32 cellular contexts compared by ENCODE assay signal in the genomic region with DNA sequence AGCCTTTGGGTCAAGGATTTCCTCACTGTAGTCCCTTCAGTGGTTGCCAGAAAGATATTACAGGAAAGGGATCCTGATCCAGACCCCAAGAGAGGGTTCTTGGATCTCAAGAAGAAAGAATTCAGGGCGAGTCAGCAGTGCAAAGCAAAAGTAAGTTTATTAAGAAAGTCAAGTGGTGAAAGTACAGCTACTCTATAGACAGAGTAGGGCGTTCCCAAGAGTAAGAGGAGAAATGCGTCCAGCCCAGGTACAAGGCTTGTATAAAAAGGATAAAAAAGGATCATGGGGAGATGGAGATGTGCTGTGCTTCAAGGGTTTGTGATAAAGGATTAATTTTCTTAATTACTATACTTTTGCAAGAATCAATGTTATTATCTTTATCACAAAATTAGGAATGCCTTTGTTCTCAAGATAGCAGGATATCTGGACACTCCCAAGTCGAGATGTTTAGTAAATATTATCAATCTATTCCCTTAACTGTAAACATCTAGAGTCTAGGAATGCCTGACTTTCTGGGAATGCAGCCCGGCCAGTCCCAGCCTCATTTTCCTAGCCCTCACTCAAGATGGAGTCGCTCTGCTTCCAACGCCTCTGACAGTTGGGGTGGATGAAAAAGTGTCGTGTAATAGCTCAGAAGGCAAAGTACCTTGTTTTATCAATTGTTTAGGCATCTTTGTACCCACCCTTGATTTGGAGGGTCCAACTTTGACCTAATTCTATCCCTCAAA.
"Had no signal": no experiment of that assay in that cellular context is flagged by ENCODE, and none has a peak within 500 bp of the region (broad histone marks: within the 10 kb centered on the region; RNA-seq: fewer than 3 reads in every experiment).

No MANE protein-coding gene starts in this region.

- H3K9me3 Mint-ChIP-seq: activated CD4-positive, alpha-beta memory T cell treated with anti-CD3 and anti-CD28 coated beads for 36 hours; activated CD4-positive, alpha-beta T cell treated with anti-CD3 and anti-CD28 coated beads, Interleukin-2, amount 10 ng/mL, durations not matched to agents 24 days and 14 days; activated naive CD4-positive, alpha-beta T cell treated with anti-CD3 and anti-CD28 coated beads for 36 hours; activated naive CD4-positive, alpha-beta T cell treated with anti-CD3 and anti-CD28 coated beads, Interleukin-2, amount 50 U/mL, for 24 hours; activated naive CD8-positive, alpha-beta T cell treated with anti-CD3 and anti-CD28 coated beads for 36 hours; activated T-helper 1 cell treated with anti-CD3 and anti-CD28 coated beads, Interleukin-12 subunit alpha, Interleukin-12 subunit beta, Interleukin-2, Interleukin-4 antibody, amounts not matched to agents 30 ng/mL and 10 ng/mL and 1 ng/mL, durations not matched to agents 14 hours and 24 hours and 36 hours; activated T-helper 2 cell treated with anti-CD3 and anti-CD28 coated beads, Interferon-gamma antibody, Interleukin-2, Interleukin-4, amounts not matched to agents 10 μg/mL and 5 μg/mL and 100 μg/mL, durations not matched to agents 14 hours and 24 hours and 36 hours had no signal

- H3K4me1 ChIP-seq: adrenal gland, body of pancreas, esophagus muscularis mucosa, foreskin keratinocyte, gastrocnemius medialis had no signal

- DNase-seq: activated CD4-positive, alpha-beta memory T cell treated with anti-CD3 and anti-CD28 coated beads for 36 hours; activated CD4-positive, alpha-beta T cell treated with anti-CD3 and anti-CD28 coated beads for 36 hours; activated CD4-positive, alpha-beta T cell treated with anti-CD3 and anti-CD28 coated beads, Interleukin-2, amount 10 ng/mL, durations not matched to agents 24 days and 14 days; activated CD4-positive, CD25-positive, alpha-beta regulatory T cell; activated CD4-positive, CD25-positive, alpha-beta regulatory T cell treated with anti-CD3 and anti-CD28 coated beads, Interleukin-2, amount 50 U/mL, for 72 hours; activated CD8-positive, alpha-beta memory T cell treated with anti-CD3 and anti-CD28 coated beads, Interleukin-2, amount 10 ng/mL, durations not matched to agents 7 days and 5 days; activated CD8-positive, alpha-beta memory T cell treated with anti-CD3 and anti-CD28 coated beads, Interleukin-2, amount 50 U/mL, for 4 hours; activated CD8-positive, alpha-beta T cell treated with anti-CD3 and anti-CD28 coated beads, Interleukin-2, amount 10 ng/mL, durations not matched to agents 7 days and 5 days; activated effector memory CD4-positive, alpha-beta T cell treated with anti-CD3 and anti-CD28 coated beads, Interleukin-2, amount 50 U/mL, for 16 hours; activated naive CD4-positive, alpha-beta T cell treated with anti-CD3 and anti-CD28 coated beads for 36 hours; activated naive CD8-positive, alpha-beta T cell treated with anti-CD3 and anti-CD28 coated beads for 36 hours; activated naive CD8-positive, alpha-beta T cell treated with anti-CD3 and anti-CD28 coated beads, Interleukin-2, amount 50 U/mL, for 24 hours; activated T-cell treated with anti-CD3 and anti-CD28 coated beads, Interleukin-2, amount 50 U/mL, for 1 hour; activated T-cell treated with anti-CD3 and anti-CD28 coated beads, Interleukin-2, amount 50 U/mL, for 48 hours; adrenal gland; amygdala; aorta; body of pancreas; caudate nucleus; cortex of kidney; dermis blood vessel endothelial cell; effector CD4-positive, alpha-beta T cell; effector memory CD8-positive, alpha-beta T cell; erythroblast; foreskin keratinocyte; gastrocnemius medialis; glutamatergic neuron; T-helper 2 cell had no signal

- H3K27ac ChIP-seq: adrenal gland, body of pancreas, esophagus muscularis mucosa, foreskin keratinocyte, gastrocnemius medialis had no signal

- H3K36me3 ChIP-seq: adrenal gland, esophagus muscularis mucosa, gastrocnemius medialis had no signal

- H3K4me3 Mint-ChIP-seq: activated CD4-positive, alpha-beta memory T cell treated with anti-CD3 and anti-CD28 coated beads for 36 hours; activated CD4-positive, alpha-beta T cell treated with anti-CD3 and anti-CD28 coated beads for 36 hours; activated CD4-positive, alpha-beta T cell treated with anti-CD3 and anti-CD28 coated beads, Interleukin-2, amount 10 ng/mL, durations not matched to agents 24 days and 14 days; activated CD8-positive, alpha-beta memory T cell treated with anti-CD3 and anti-CD28 coated beads, Interleukin-2, amount 10 ng/mL, durations not matched to agents 7 days and 5 days; activated CD8-positive, alpha-beta T cell treated with anti-CD3 and anti-CD28 coated beads, Interleukin-2, amount 10 ng/mL, durations not matched to agents 7 days and 5 days; activated naive CD4-positive, alpha-beta T cell treated with anti-CD3 and anti-CD28 coated beads for 36 hours; activated naive CD4-positive, alpha-beta T cell treated with anti-CD3 and anti-CD28 coated beads, Interleukin-2, amount 50 U/mL, for 24 hours; activated naive CD8-positive, alpha-beta T cell treated with anti-CD3 and anti-CD28 coated beads for 36 hours; activated naive CD8-positive, alpha-beta T cell treated with anti-CD3 and anti-CD28 coated beads, Interleukin-2, amount 50 U/mL, for 24 hours; activated T-helper 1 cell treated with anti-CD3 and anti-CD28 coated beads, Interleukin-12 subunit alpha, Interleukin-12 subunit beta, Interleukin-2, Interleukin-4 antibody, amounts not matched to agents 30 ng/mL and 10 ng/mL and 1 ng/mL, durations not matched to agents 14 hours and 24 hours and 36 hours; effector memory CD8-positive, alpha-beta T cell had no signal

- H3K4me1 Mint-ChIP-seq: activated CD4-positive, alpha-beta T cell treated with anti-CD3 and anti-CD28 coated beads for 36 hours; activated CD4-positive, alpha-beta T cell treated with anti-CD3 and anti-CD28 coated beads, Interleukin-2, amount 10 ng/mL, durations not matched to agents 24 days and 14 days; activated CD8-positive, alpha-beta memory T cell treated with anti-CD3 and anti-CD28 coated beads, Interleukin-2, amount 10 ng/mL, durations not matched to agents 7 days and 5 days; activated naive CD4-positive, alpha-beta T cell treated with anti-CD3 and anti-CD28 coated beads, Interleukin-2, amount 50 U/mL, for 24 hours; activated naive CD8-positive, alpha-beta T cell treated with anti-CD3 and anti-CD28 coated beads for 36 hours; activated naive CD8-positive, alpha-beta T cell treated with anti-CD3 and anti-CD28 coated beads, Interleukin-2, amount 50 U/mL, for 24 hours had no signal

- H3K36me3 Mint-ChIP-seq: activated CD4-positive, alpha-beta memory T cell treated with anti-CD3 and anti-CD28 coated beads for 36 hours; activated CD8-positive, alpha-beta memory T cell treated with anti-CD3 and anti-CD28 coated beads, Interleukin-2, amount 10 ng/mL, durations not matched to agents 7 days and 5 days; activated naive CD4-positive, alpha-beta T cell treated with anti-CD3 and anti-CD28 coated beads, Interleukin-2, amount 50 U/mL, for 24 hours; activated naive CD8-positive, alpha-beta T cell treated with anti-CD3 and anti-CD28 coated beads for 36 hours had no signal

- H3K27me3 Mint-ChIP-seq: activated CD4-positive, alpha-beta memory T cell treated with anti-CD3 and anti-CD28 coated beads for 36 hours; activated CD4-positive, alpha-beta T cell treated with anti-CD3 and anti-CD28 coated beads for 36 hours; activated CD4-positive, alpha-beta T cell treated with anti-CD3 and anti-CD28 coated beads, Interleukin-2, amount 10 ng/mL, durations not matched to agents 24 days and 14 days; activated CD8-positive, alpha-beta memory T cell treated with anti-CD3 and anti-CD28 coated beads, Interleukin-2, amount 10 ng/mL, durations not matched to agents 7 days and 5 days; activated naive CD4-positive, alpha-beta T cell treated with anti-CD3 and anti-CD28 coated beads, Interleukin-2, amount 50 U/mL, for 24 hours; activated naive CD8-positive, alpha-beta T cell treated with anti-CD3 and anti-CD28 coated beads for 36 hours; activated naive CD8-positive, alpha-beta T cell treated with anti-CD3 and anti-CD28 coated beads, Interleukin-2, amount 50 U/mL, for 24 hours; effector memory CD8-positive, alpha-beta T cell had no signal

- ATAC-seq: activated CD4-positive, alpha-beta T cell treated with anti-CD3 and anti-CD28 coated beads for 36 hours; activated CD8-positive, alpha-beta memory T cell treated with anti-CD3 and anti-CD28 coated beads, Interleukin-2, amount 10 ng/mL, durations not matched to agents 7 days and 5 days; activated CD8-positive, alpha-beta T cell treated with anti-CD3 and anti-CD28 coated beads, Interleukin-2, amount 10 ng/mL, durations not matched to agents 7 days and 5 days; activated naive CD8-positive, alpha-beta T cell treated with anti-CD3 and anti-CD28 coated beads, Interleukin-2, amount 50 U/mL, for 24 hours; body of pancreas; effector memory CD8-positive, alpha-beta T cell; foreskin keratinocyte; gastrocnemius medialis had no signal

- H3K4me3 ChIP-seq: adrenal gland, body of pancreas, esophagus muscularis mucosa, gastrocnemius medialis had no signal

- H3K27ac Mint-ChIP-seq: activated CD4-positive, alpha-beta memory T cell treated with anti-CD3 and anti-CD28 coated beads for 36 hours; activated CD4-positive, alpha-beta T cell treated with anti-CD3 and anti-CD28 coated beads for 36 hours; activated CD4-positive, alpha-beta T cell treated with anti-CD3 and anti-CD28 coated beads, Interleukin-2, amount 10 ng/mL, durations not matched to agents 24 days and 14 days; activated CD8-positive, alpha-beta memory T cell treated with anti-CD3 and anti-CD28 coated beads, Interleukin-2, amount 10 ng/mL, durations not matched to agents 7 days and 5 days; activated CD8-positive, alpha-beta T cell treated with anti-CD3 and anti-CD28 coated beads, Interleukin-2, amount 10 ng/mL, durations not matched to agents 7 days and 5 days; activated naive CD4-positive, alpha-beta T cell treated with anti-CD3 and anti-CD28 coated beads for 36 hours; activated naive CD4-positive, alpha-beta T cell treated with anti-CD3 and anti-CD28 coated beads, Interleukin-2, amount 50 U/mL, for 24 hours; activated naive CD8-positive, alpha-beta T cell treated with anti-CD3 and anti-CD28 coated beads for 36 hours; activated naive CD8-positive, alpha-beta T cell treated with anti-CD3 and anti-CD28 coated beads, Interleukin-2, amount 50 U/mL, for 24 hours; activated T-helper 1 cell treated with anti-CD3 and anti-CD28 coated beads, Interleukin-12 subunit alpha, Interleukin-12 subunit beta, Interleukin-2, Interleukin-4 antibody, amounts not matched to agents 30 ng/mL and 10 ng/mL and 1 ng/mL, durations not matched to agents 14 hours and 24 hours and 36 hours; activated T-helper 2 cell treated with anti-CD3 and anti-CD28 coated beads, Interferon-gamma antibody, Interleukin-2, Interleukin-4, amounts not matched to agents 10 μg/mL and 5 μg/mL and 100 μg/mL, durations not matched to agents 14 hours and 24 hours and 36 hours; effector memory CD8-positive, alpha-beta T cell had no signal

- H3K27me3 ChIP-seq: adrenal gland, body of pancreas, esophagus muscularis mucosa, foreskin keratinocyte, gastrocnemius medialis had no signal

- H3K9me3 ChIP-seq: adrenal gland, body of pancreas, gastrocnemius medialis had no signal
